In genomic region chrX:40090050-40090804, GRCh38 we compare ENCODE assay signal across 8 cellular contexts. TPM values are rescaled to one million over a fixed set of nuclear protein-coding genes. Genes with fewer than 3 reads are reported as not detected.
DNase-seq lines count a peak whose midpoint lies in the region; ATAC-seq, FAIRE-seq and TF ChIP-seq lines count a peak whose summit lies in the region.

No MANE protein-coding gene starts in this region.

- H3K79me2 ChIP-seq in Loucy (ENCODE audit: insufficient read depth, low read length) (peaks cover 100% of the 10 kb centered on the region), endothelial cell of umbilical vein (ENCODE audit: control insufficient read depth, insufficient read depth, low read length) (peaks cover 75% of the 10 kb centered on the region)

- TF ChIP-seq CTCF in AG10803 (conservative IDR thresholded peaks at IDR 0.05; ENCODE audit: low read length) (no peak), Loucy (conservative IDR thresholded peaks at IDR 0.05; ENCODE audit: low read length) (no peak), endothelial cell of umbilical vein (IDR thresholded peaks at IDR 0.05; ENCODE audit: extremely low read depth in 1 of 2, insufficient read depth in 1 of 2, low read depth in 1 of 2, low read length in 2 of 2) (no peak)

- no peaks in the 10 kb centered on the region for H3F3A ChIP-seq in Loucy (ENCODE audit: low read depth)

- H3K4me1 Mint-ChIP-seq in naive thymus-derived CD4-positive, alpha-beta T cell = peaks cover 21 to 78% (median 61%) of the 10 kb centered on the region in 7 donors

- no TSS peak for BruUV-seq in endothelial cell of umbilical vein (replicated peaks; lab: Mats Ljungman, UMichigan)

- dilution Hi-C loops in endothelial cell of umbilical vein (cut with MboI; ENCODE audit: extremely low pct_ligation_motif_present, low sequenced_read_pairs) = no loop called here

- POLR2A ChIA-PET in endothelial cell of umbilical vein (lab: Charles Lee) = no interaction called here
- POLR2A ChIA-PET in naive thymus-derived CD4-positive, alpha-beta T cell (lab: Charles Lee) = interaction anchor here (0.9 to 1.4 kb wide), 3 partner anchors 30 to 88 kb away, joined by 3 read pairs; no protein-coding TSS in a partner anchor

- H3K27ac Mint-ChIP-seq in naive thymus-derived CD4-positive, alpha-beta T cell = peak overlapping the region in 3 of 9 donors; percentile 58 to 80 (median 59)

- peaks cover 0 to 5% (median 0%) of the 10 kb centered on the region in 11 donors for H3K9me3 Mint-ChIP-seq in naive thymus-derived CD4-positive, alpha-beta T cell

- H3K9me1 ChIP-seq in endothelial cell of umbilical vein (replicated peaks; ENCODE audit: control insufficient read depth, extremely low read depth, insufficient read depth, low read length) = no peaks in the 10 kb centered on the region

- intact Hi-C loops in endothelial cell of umbilical vein (cut with micrococcal nuclease) = loop anchor here (5.0 kb wide), 1 partner anchor 278 kb away; no protein-coding TSS in a partner anchor
- intact Hi-C loops in naive thymus-derived CD4-positive, alpha-beta T cell (cut with micrococcal nuclease) = loop anchor here (10.0 kb wide), 2 partner anchors 275 to 555 kb away; partner anchors contain the start of gene CXorf38 (in 1 of the 2)

- FAIRE-seq in endothelial cell of umbilical vein (lab: Jason Lieb, UNC) = peak; percentile 77

- no peaks in the 10 kb centered on the region for H3K9me3 ChIP-seq in Loucy (ENCODE audit: insufficient read depth, low read depth, low read length)
- H3K9me3 ChIP-seq in endothelial cell of umbilical vein (replicated peaks; ENCODE audit: control insufficient read depth, insufficient read depth, low read length) = no peaks in the 10 kb centered on the region
- no peaks in the 10 kb centered on the region for H3K9me3 ChIP-seq in naive thymus-derived CD4-positive, alpha-beta T cell (ENCODE audit: control insufficient read depth in 2 of 3, low read length in 3 of 3)

- no peaks in the 10 kb centered on the region for H3K27me3 Mint-ChIP-seq in naive thymus-derived CD4-positive, alpha-beta T cell

- H3K4me3 Mint-ChIP-seq in naive thymus-derived CD4-positive, alpha-beta T cell = peak overlapping the region; percentile 61 to 83 (median 72)

- TF ChIP-seq POLR2A in endothelial cell of umbilical vein (IDR thresholded peaks at IDR 0.05; ENCODE audit: low read depth, low read length) = no peak

- CTCF ChIA-PET in endothelial cell of umbilical vein (lab: Charles Lee) = no interaction called here
- CTCF ChIA-PET in naive thymus-derived CD4-positive, alpha-beta T cell (lab: Charles Lee) = no interaction called here

- peaks cover 32% of the 10 kb centered on the region for H3K4me1 ChIP-seq in Loucy (ENCODE audit: insufficient read depth, low read length, poor library complexity, severe bottlenecking)
- peaks cover 16% of the 10 kb centered on the region for H3K4me1 ChIP-seq in endothelial cell of umbilical vein (ENCODE audit: control insufficient read depth, extremely low read depth, insufficient read depth, low read length)
- H3K4me1 ChIP-seq in naive thymus-derived CD4-positive, alpha-beta T cell (ENCODE audit: control insufficient read depth in 2 of 2, insufficient read depth in 2 of 2, low read length in 2 of 2) = peaks cover 16 to 45% of the 10 kb centered on the region in 2 donors

- no peaks in the 10 kb centered on the region for H3K27me3 ChIP-seq in Loucy (ENCODE audit: insufficient read depth, low read length, poor library complexity, severe bottlenecking)
- H3K27me3 ChIP-seq in endothelial cell of umbilical vein (ENCODE audit: control insufficient read depth in 2 of 2, insufficient read depth in 2 of 2, low read length in 2 of 2) = no peaks in the 10 kb centered on the region
- H3K27me3 ChIP-seq in naive thymus-derived CD4-positive, alpha-beta T cell (ENCODE audit: control insufficient read depth in 2 of 2, insufficient read depth in 2 of 2, low read length in 2 of 2) = no peaks in the 10 kb centered on the region

- no peak for DNase-seq in AG10803 (ENCODE audit: low read depth)
- DNase-seq in endothelial cell of umbilical vein (ENCODE audit: low read depth, low spot score) = peak; percentile 8
- DNase-seq in naive thymus-derived CD4-positive, alpha-beta T cell = no peak
- no peak for DNase-seq in stimulated activated CD4-positive, alpha-beta T cell treated with anti-CD3 and anti-CD28 coated beads, Interleukin-12 subunit alpha, Interleukin-12 subunit beta, amount 100 ng/mL, for 4 hours
- DNase-seq in GDM1 (lab: John Stamatoyannopoulos, UW) = no peak
- DNase-seq in NCI-H446 (lab: John Stamatoyannopoulos, UW) = no peak
- DNase-seq in effector CD4-positive, alpha-beta T cell = no peak

- H4K20me1 ChIP-seq in Loucy (ENCODE audit: insufficient read depth, low read length, poor library complexity, severe bottlenecking) (peaks cover 93% of the 10 kb centered on the region), endothelial cell of umbilical vein (replicated peaks; ENCODE audit: control insufficient read depth, extremely low read depth, insufficient read depth, low read length) (no peaks in the 10 kb centered on the region)

- H3K9me2 ChIP-seq in Loucy (replicated peaks; ENCODE audit: low read depth, low read length) = no peaks in the 10 kb centered on the region

- H3K36me3 ChIP-seq in Loucy (ENCODE audit: insufficient read depth, low read length) (peaks cover 11% of the 10 kb centered on the region; the same call in 1 of the 2 replicates), endothelial cell of umbilical vein (ENCODE audit: control insufficient read depth in 2 of 2, extremely low read depth in 1 of 2, insufficient read depth in 2 of 2, low read length in 2 of 2) (no peaks in the 10 kb centered on the region)
- no peaks in the 10 kb centered on the region for H3K36me3 ChIP-seq in naive thymus-derived CD4-positive, alpha-beta T cell (ENCODE audit: control insufficient read depth in 2 of 3, insufficient read depth in 3 of 3, low read length in 3 of 3)

- H3K36me3 Mint-ChIP-seq in naive thymus-derived CD4-positive, alpha-beta T cell = peaks cover 0 to 2% (median 0%) of the 10 kb centered on the region in 5 donors

- no peak overlapping the region for H3K9ac ChIP-seq in Loucy (ENCODE audit: low read depth, low read length, poor library complexity, severe bottlenecking)
- no peak overlapping the region for H3K9ac ChIP-seq in endothelial cell of umbilical vein (replicated peaks; ENCODE audit: extremely low read depth, insufficient read depth, low read length)

- H2AFZ ChIP-seq in Loucy (ENCODE audit: low read length) (no peak overlapping the region), endothelial cell of umbilical vein (ENCODE audit: low read depth, low read length) (no peak overlapping the region)

- H3K27ac ChIP-seq in endothelial cell of umbilical vein (ENCODE audit: insufficient read depth, low read depth, low read length) = no peak overlapping the region
- H3K27ac ChIP-seq in naive thymus-derived CD4-positive, alpha-beta T cell (ENCODE audit: low read depth, low read length) = no peak overlapping the region

- peak overlapping the region; percentile 26 for H3K4me3 ChIP-seq in AG10803 (ENCODE audit: low read length)
- no peak overlapping the region for H3K4me3 ChIP-seq in Loucy (ENCODE audit: low read length, poor library complexity, severe bottlenecking)
- peak overlapping the region in 2 of 3 experiments; percentile 12 to 46 for H3K4me3 ChIP-seq in endothelial cell of umbilical vein (replicated peaks in 1 of 3; ENCODE audit: insufficient read depth in 1 of 3, low read depth in 1 of 3, low read length in 3 of 3)
- H3K4me3 ChIP-seq in naive thymus-derived CD4-positive, alpha-beta T cell (ENCODE audit: low read length) = no peak overlapping the region

- H3K4me2 ChIP-seq in Loucy (ENCODE audit: low read depth, low read length, poor library complexity, severe bottlenecking) = peak overlapping the region; percentile 91
- peak overlapping the region; percentile 57 for H3K4me2 ChIP-seq in endothelial cell of umbilical vein (ENCODE audit: insufficient read depth, low read length)

- peak; percentile 27 for ATAC-seq in naive thymus-derived CD4-positive, alpha-beta T cell

TF ChIP-seq in endothelial cell of umbilical vein, 7 proteins besides CTCF, POLR2A, EP300 and RAD21:
- TF ChIP-seq FOS (IDR thresholded peaks at IDR 0.05; ENCODE audit: borderline replicate concordance, insufficient read depth, low read length) (no peak), POLR2AphosphoS5 (IDR thresholded peaks at IDR 0.05; ENCODE audit: insufficient read depth, low read depth, low read length) (no peak), MYC (IDR thresholded peaks at IDR 0.05; ENCODE audit: low read depth, low read length) (no peak)
- TF ChIP-seq, protein P1, sequence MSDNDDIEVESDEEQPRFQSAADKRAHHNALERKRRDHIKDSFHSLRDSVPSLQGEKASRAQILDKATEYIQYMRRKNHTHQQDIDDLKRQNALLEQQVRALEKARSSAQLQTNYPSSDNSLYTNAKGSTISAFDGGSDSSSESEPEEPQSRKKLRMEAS (IDR thresholded peaks at IDR 0.05; ENCODE audit: insufficient read depth, insufficient read length) = no peak

RNA-seq across cellular contexts. Expression of gene BCOR, which starts 7.5 kb away (rescaled TPM):
- 23.9 and 24.2 TPM in 2 replicates for total RNA-seq in endothelial cell of umbilical vein
- polyA plus RNA-seq in endothelial cell of umbilical vein = 10.1 and 11.9 TPM in 2 replicates
- polyA plus RNA-seq in endothelial cell of umbilical vein (2011; cell fraction: cytosol; rRNA removed) = 11.0 and 11.3 TPM in 2 replicates
- 15.7 and 18.2 TPM in 2 replicates for polyA plus RNA-seq in endothelial cell of umbilical vein (2011; cell fraction: nucleus; rRNA removed)
- 19.4 and 20.9 TPM in 2 replicates for polyA plus RNA-seq in endothelial cell of umbilical vein (2012)
- polyA minus RNA-seq in endothelial cell of umbilical vein = 17.8 and 20.6 TPM in 2 replicates
- 25.7 TPM for polyA minus RNA-seq in endothelial cell of umbilical vein (2011; cell fraction: cytosol; rRNA and poly(A)+ RNA removed)
- polyA minus RNA-seq in endothelial cell of umbilical vein (2011; cell fraction: nucleus; rRNA and poly(A)+ RNA removed) = 12.8 and 13.3 TPM in 2 replicates
- total RNA-seq in naive thymus-derived CD4-positive, alpha-beta T cell = 10 to 100 TPM; 23.3 to 55.2 (median 43.3) TPM
- 1 to 10 TPM; 3.8 to 9.1 TPM for polyA plus RNA-seq in naive thymus-derived CD4-positive, alpha-beta T cell

Comparison
In these comparisons a context has a peak if more than half of its experiments do, and no peak if none do; other contexts are left out.
1. H3K4me3 ChIP-seq: peak in AG10803 (single experiment) and endothelial cell of umbilical vein (2 of 3); none in Loucy (single experiment) and naive thymus-derived CD4-positive, alpha-beta T cell (single experiment).